Comparison of ENCODE assay signal across 15 cellular contexts in the genomic region with DNA sequence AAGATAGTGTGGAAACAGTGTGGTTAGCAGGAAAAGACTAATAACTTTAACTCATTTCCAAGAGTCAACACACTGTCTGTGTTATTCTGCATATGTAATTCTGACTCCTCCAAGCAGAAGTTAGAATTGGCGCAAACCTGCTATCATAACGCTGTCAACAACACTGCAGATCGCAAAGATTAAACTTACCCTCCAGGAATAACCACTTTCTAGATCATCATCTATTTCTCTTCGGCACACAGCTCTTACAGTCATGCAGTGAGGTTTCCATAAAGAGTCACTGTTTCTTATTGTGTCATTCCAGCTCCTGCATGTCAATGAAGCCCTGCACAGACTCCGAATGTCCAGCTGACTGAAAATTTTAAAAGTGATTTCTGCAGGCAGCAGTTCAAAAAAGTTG. TPM values are rescaled to one million over a fixed set of nuclear protein-coding genes. Genes with fewer than 3 reads are reported as not detected.
DNase-seq lines count a peak whose midpoint lies in the region; ATAC-seq and TF ChIP-seq lines count a peak whose summit lies in the region.
"Had no signal": no experiment of that assay in that cellular context is flagged by ENCODE, and none has a peak within 500 bp of the region (broad histone marks: within the 10 kb centered on the region; RNA-seq: fewer than 3 reads in every experiment).

No MANE protein-coding gene starts in this region.

- CTCF ChIA-PET in activated CD8-positive, alpha-beta memory T cell treated with anti-CD3 and anti-CD28 coated beads, Interleukin-2, amount 10 ng/mL, durations not matched to agents 7 days and 5 days (lab: Charles Lee), result interaction anchor here (0.6 to 7.1 kb wide), 16 partner anchors 10 to 479 kb away, joined by 3 to 69 read pairs (median 12); no protein-coding TSS in a partner anchor
- CTCF ChIA-PET in T-cell (lab: Charles Lee), result interaction anchor here (0.5 to 5.5 kb wide), 29 partner anchors 10 to 1660 kb away, joined by 3 to 78 read pairs (median 4); a partner anchor contains a TSS

- DNase-seq in activated CD8-positive, alpha-beta memory T cell treated with anti-CD3 and anti-CD28 coated beads, Interleukin-2, amount 10 ng/mL, durations not matched to agents 7 days and 5 days, result no peak
- DNase-seq in activated CD8-positive, alpha-beta memory T cell treated with anti-CD3 and anti-CD28 coated beads for 24 hours, result no peak
- DNase-seq in T-cell (no peak), foreskin keratinocyte (no peak), HCEC 1CT (no peak)
- no peak for DNase-seq in stimulated activated effector memory CD8-positive, alpha-beta T cell treated with anti-CD3 and anti-CD28 coated beads, Interleukin-12 subunit alpha, Interleukin-12 subunit beta, amount 100 ng/mL, for 72 hours (ENCODE audit: low spot score in 2 of 2)
- DNase-seq in activated CD8-positive, alpha-beta memory T cell treated with anti-CD3 and anti-CD28 coated beads, Interleukin-2, amount 50 U/mL, for 4 hours, result no peak
- DNase-seq: 8988T, DMS79, H7, NCI-H1048, PC-9 had no signal

- H3K4me1 ChIP-seq in foreskin keratinocyte, result peaks cover 13% of the 10 kb centered on the region

- H3K36me3 Mint-ChIP-seq in activated CD8-positive, alpha-beta memory T cell treated with anti-CD3 and anti-CD28 coated beads, Interleukin-2, amount 10 ng/mL, durations not matched to agents 7 days and 5 days, result peaks cover 8% of the 10 kb centered on the region
- no peaks in the 10 kb centered on the region for H3K36me3 Mint-ChIP-seq in T-cell
- H3K36me3 Mint-ChIP-seq in stimulated activated effector memory CD8-positive, alpha-beta T cell treated with anti-CD3 and anti-CD28 coated beads, Interleukin-12 subunit alpha, Interleukin-12 subunit beta, amount 100 ng/mL, for 72 hours, result peaks cover 14% of the 10 kb centered on the region

- peaks cover 39% of the 10 kb centered on the region for H3K4me1 Mint-ChIP-seq in activated CD8-positive, alpha-beta memory T cell treated with anti-CD3 and anti-CD28 coated beads, Interleukin-2, amount 10 ng/mL, durations not matched to agents 7 days and 5 days
- peaks cover 37 to 48% (median 41%) of the 10 kb centered on the region in 3 donors for H3K4me1 Mint-ChIP-seq in T-cell
- peaks cover 42% of the 10 kb centered on the region for H3K4me1 Mint-ChIP-seq in stimulated activated effector memory CD8-positive, alpha-beta T cell treated with anti-CD3 and anti-CD28 coated beads, Interleukin-12 subunit alpha, Interleukin-12 subunit beta, amount 100 ng/mL, for 72 hours

- no peaks in the 10 kb centered on the region for H3K9me3 Mint-ChIP-seq in activated CD8-positive, alpha-beta memory T cell treated with anti-CD3 and anti-CD28 coated beads, Interleukin-2, amount 10 ng/mL, durations not matched to agents 7 days and 5 days (ENCODE audit: low read depth)
- H3K9me3 Mint-ChIP-seq in T-cell, result no peaks in the 10 kb centered on the region
- H3K9me3 Mint-ChIP-seq in stimulated activated effector memory CD8-positive, alpha-beta T cell treated with anti-CD3 and anti-CD28 coated beads, Interleukin-12 subunit alpha, Interleukin-12 subunit beta, amount 100 ng/mL, for 72 hours, result no peaks in the 10 kb centered on the region

- peak overlapping the region; percentile 11 for H3K27ac Mint-ChIP-seq in activated CD8-positive, alpha-beta memory T cell treated with anti-CD3 and anti-CD28 coated beads, Interleukin-2, amount 10 ng/mL, durations not matched to agents 7 days and 5 days
- H3K27ac Mint-ChIP-seq in T-cell, result peak overlapping the region; percentile 58 to 95
- no peak overlapping the region for H3K27ac Mint-ChIP-seq in stimulated activated effector memory CD8-positive, alpha-beta T cell treated with anti-CD3 and anti-CD28 coated beads, Interleukin-12 subunit alpha, Interleukin-12 subunit beta, amount 100 ng/mL, for 72 hours

- POLR2A ChIA-PET in T-cell (lab: Charles Lee), result interaction anchor here in 1 of 2 donors (0.6 to 0.7 kb wide), 3 partner anchors 245 to 961 kb away, joined by 4 to 10 read pairs (median 6); no protein-coding TSS in a partner anchor

- no peak overlapping the region for H3K4me3 Mint-ChIP-seq in activated CD8-positive, alpha-beta memory T cell treated with anti-CD3 and anti-CD28 coated beads, Interleukin-2, amount 10 ng/mL, durations not matched to agents 7 days and 5 days
- H3K4me3 Mint-ChIP-seq in T-cell, result peak overlapping the region in 1 of 3 donors; percentile 3
- H3K4me3 Mint-ChIP-seq in stimulated activated effector memory CD8-positive, alpha-beta T cell treated with anti-CD3 and anti-CD28 coated beads, Interleukin-12 subunit alpha, Interleukin-12 subunit beta, amount 100 ng/mL, for 72 hours, result peak overlapping the region; percentile 98

- H3K27me3 ChIP-seq in foreskin keratinocyte, result no peaks in the 10 kb centered on the region

- ATAC-seq in activated CD8-positive, alpha-beta memory T cell treated with anti-CD3 and anti-CD28 coated beads, Interleukin-2, amount 10 ng/mL, durations not matched to agents 7 days and 5 days, result no peak
- no peak for ATAC-seq in T-cell (replicated peaks in 1 of 4)
- ATAC-seq in foreskin keratinocyte, result no peak
- no peak for ATAC-seq in stimulated activated effector memory CD8-positive, alpha-beta T cell treated with anti-CD3 and anti-CD28 coated beads, Interleukin-12 subunit alpha, Interleukin-12 subunit beta, amount 100 ng/mL, for 72 hours
- ATAC-seq in GM21723 (IDR thresholded peaks at IDR 0.05; ENCODE audit: unreplicated experiment), result no peak

- H3K27me3 Mint-ChIP-seq in activated CD8-positive, alpha-beta memory T cell treated with anti-CD3 and anti-CD28 coated beads, Interleukin-2, amount 10 ng/mL, durations not matched to agents 7 days and 5 days, result no peaks in the 10 kb centered on the region
- H3K27me3 Mint-ChIP-seq in T-cell, result no peaks in the 10 kb centered on the region

- peak overlapping the region; percentile 85 for H3K27ac ChIP-seq in foreskin keratinocyte
- H3K27ac ChIP-seq: C4-2B, PC-9 had no signal

- no peak for TF ChIP-seq CTCF in foreskin keratinocyte (conservative IDR thresholded peaks at IDR 0.05)

RNA-seq across cellular contexts. Expression of a gene that starts 2.4 kb away (rescaled TPM):
- total RNA-seq in activated CD8-positive, alpha-beta memory T cell treated with anti-CD3 and anti-CD28 coated beads, Interleukin-2, amount 10 ng/mL, durations not matched to agents 7 days and 5 days, result 1 to 10 TPM; 3.3 to 3.4 TPM
- 1 to 10 TPM; 1.8 to 4.5 (median 4.5) TPM for total RNA-seq in T-cell
- total RNA-seq in foreskin keratinocyte, result 1.6 TPM in 2 replicates
- polyA plus RNA-seq in foreskin keratinocyte, result 0.66 and 0.90 TPM in 2 replicates
- total RNA-seq: G401 had no signal

RNA-seq across cellular contexts. Expression of a gene that starts 2.7 kb away (rescaled TPM):
- total RNA-seq in activated CD8-positive, alpha-beta memory T cell treated with anti-CD3 and anti-CD28 coated beads, Interleukin-2, amount 10 ng/mL, durations not matched to agents 7 days and 5 days, result 1 to 10 TPM; 3.0 to 3.3 TPM
- total RNA-seq in T-cell (1 to 10 TPM; 4.3 to 6.1 (median 5.1) TPM), foreskin keratinocyte (3.0 and 3.2 TPM in 2 replicates)
- 1.6 TPM in 2 replicates for polyA plus RNA-seq in foreskin keratinocyte
